Comparison of ENCODE assay signal across 14 cellular contexts in the genomic region with DNA sequence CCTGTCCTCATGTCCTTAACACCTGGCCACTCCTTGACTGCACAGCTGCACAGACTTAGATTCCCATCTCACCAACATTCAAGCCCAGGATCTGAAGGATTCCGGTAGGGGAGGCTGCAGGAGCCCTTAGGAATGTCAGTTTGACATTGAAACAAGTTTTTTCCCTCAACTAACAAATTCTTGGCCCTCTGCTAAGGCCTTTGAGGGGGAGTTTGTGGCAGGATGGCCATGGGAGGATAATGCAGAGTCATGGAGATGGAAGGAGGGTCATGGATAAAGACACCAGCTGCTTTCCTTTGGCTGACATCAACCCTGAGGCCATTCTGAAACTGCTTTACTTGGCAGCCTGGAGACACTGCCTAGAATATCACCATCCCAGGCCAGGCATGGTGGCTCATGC.
"Had no signal": no experiment of that assay in that cellular context is flagged by ENCODE, and none has a peak within 500 bp of the region (broad histone marks: within the 10 kb centered on the region; RNA-seq: fewer than 3 reads in every experiment).

No MANE protein-coding gene starts in this region.

- H3K36me3 ChIP-seq: gastroesophageal sphincter, heart left ventricle, left lung, thoracic aorta had no signal

- H3K27ac ChIP-seq: body of pancreas, dorsolateral prefrontal cortex, gastroesophageal sphincter, heart left ventricle, left lung, thoracic aorta had no signal

- H3K4me3 ChIP-seq: body of pancreas, dorsolateral prefrontal cortex, gastroesophageal sphincter, heart left ventricle, left lung, smooth muscle cell, thoracic aorta had no signal

- H3K4me1 ChIP-seq: gastroesophageal sphincter had no signal

- H3K4me2 ChIP-seq: smooth muscle cell had no signal

- H3K9me3 ChIP-seq: body of pancreas, gastroesophageal sphincter, heart left ventricle, left lung, thoracic aorta had no signal

- H3K27me3 ChIP-seq: body of pancreas, dorsolateral prefrontal cortex, gastroesophageal sphincter, heart left ventricle, left lung had no signal

- DNase-seq: activated CD4-positive, alpha-beta T cell treated with anti-CD3 and anti-CD28 coated beads, Interleukin-2, amount 50 U/mL, for 48 hours; amniotic stem cell; body of pancreas; dorsolateral prefrontal cortex; heart left ventricle; kidney; left lung; midbrain; stimulated activated CD4-positive, alpha-beta T cell treated with anti-CD3 and anti-CD28 coated beads, Interleukin-4, amount 100 ng/mL, for 1 hour; T-helper 2 cell had no signal

- ATAC-seq: body of pancreas; gastroesophageal sphincter; heart left ventricle; left lung; stimulated activated effector memory CD8-positive, alpha-beta T cell treated with anti-CD3 and anti-CD28 coated beads, Interleukin-12 subunit alpha, Interleukin-12 subunit beta, amount 100 ng/mL, for 72 hours had no signal
